11 cellular contexts compared by ENCODE assay signal in the genomic region with DNA sequence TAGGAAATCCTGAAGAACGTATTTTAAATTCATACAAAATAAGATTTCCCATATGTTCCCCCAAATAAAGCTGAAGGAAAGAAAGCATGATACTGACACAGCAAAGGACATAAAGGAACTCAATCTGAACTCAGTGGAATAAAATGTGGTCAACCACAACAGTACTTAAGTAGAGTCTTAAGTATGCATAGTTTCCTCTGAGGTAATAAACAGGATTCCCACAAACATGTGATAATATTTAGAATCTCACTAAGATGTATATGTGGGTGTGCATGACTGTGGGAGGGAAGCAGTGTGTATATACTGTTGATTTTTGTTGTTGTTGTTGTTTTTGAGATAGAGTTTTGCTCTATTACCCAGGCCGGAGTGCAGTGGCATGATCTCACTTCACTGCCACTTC.
DNase-seq lines count a peak whose midpoint lies in the region; ATAC-seq and TF ChIP-seq lines count a peak whose summit lies in the region.
"Had no signal": no experiment of that assay in that cellular context is flagged by ENCODE, and none has a peak within 500 bp of the region (broad histone marks: within the 10 kb centered on the region; RNA-seq: fewer than 3 reads in every experiment).

No MANE protein-coding gene starts in this region.

- no peaks in the 10 kb centered on the region for H3K27me3 Mint-ChIP-seq in stimulated activated memory B cell treated with anti-CD40 and anti-IgM and Interleukin-4, amounts not matched to agents 10 μg/mL and 1 μg/mL and 100 μg/mL, for 72 hours

- no peak for ATAC-seq in HG02678 (IDR thresholded peaks at IDR 0.05; ENCODE audit: unreplicated experiment)
- no peak for ATAC-seq in stimulated activated memory B cell treated with anti-CD40 and anti-IgM and Interleukin-4, amounts not matched to agents 10 μg/mL and 1 μg/mL and 100 μg/mL, for 72 hours
- no peak for ATAC-seq in HG03095 (IDR thresholded peaks at IDR 0.05; ENCODE audit: unreplicated experiment)
- ATAC-seq: HCT116, HepG2 had no signal

- DNase-seq in EH (ENCODE audit: low read depth) (peak; percentile 88), Kasumi-1 (lab: John Stamatoyannopoulos, UW) (peak; percentile 47 to 57), brain microvascular endothelial cell (peak; percentile 50), non-pigmented ciliary epithelial cell (ENCODE audit: low read depth) (peak; percentile 84)
- DNase-seq: NCI-H748 treated with DMSO at 0.1 percent for 48 hours, WERI-Rb-1 had no signal

- H3K9me3 Mint-ChIP-seq in stimulated activated memory B cell treated with anti-CD40 and anti-IgM and Interleukin-4, amounts not matched to agents 10 μg/mL and 1 μg/mL and 100 μg/mL, for 72 hours: no peaks in the 10 kb centered on the region

- no peak overlapping the region for H3K4me3 Mint-ChIP-seq in stimulated activated memory B cell treated with anti-CD40 and anti-IgM and Interleukin-4, amounts not matched to agents 10 μg/mL and 1 μg/mL and 100 μg/mL, for 72 hours

- H3K27ac Mint-ChIP-seq in stimulated activated memory B cell treated with anti-CD40 and anti-IgM and Interleukin-4, amounts not matched to agents 10 μg/mL and 1 μg/mL and 100 μg/mL, for 72 hours: no peak overlapping the region

- in situ Hi-C loops in brain microvascular endothelial cell (cut with HindIII; ENCODE audit: low pct_ligation_motif_present, low sequenced_read_pairs): no loop called here

- peaks cover 16% of the 10 kb centered on the region for H3K4me1 Mint-ChIP-seq in stimulated activated memory B cell treated with anti-CD40 and anti-IgM and Interleukin-4, amounts not matched to agents 10 μg/mL and 1 μg/mL and 100 μg/mL, for 72 hours

- H3K27ac ChIP-seq in brain microvascular endothelial cell: peak overlapping the region; percentile 50
- H3K27ac ChIP-seq: WERI-Rb-1 had no signal

- no peaks in the 10 kb centered on the region for H3K36me3 ChIP-seq in brain microvascular endothelial cell (replicated peaks)

- H3K4me3 ChIP-seq in brain microvascular endothelial cell (ENCODE audit: low read depth, low read length): no peak overlapping the region

- TF ChIP-seq CTCF in brain microvascular endothelial cell (IDR thresholded peaks at IDR 0.05; ENCODE audit: low read depth, low read length, missing control alignments): no peak

- H3K27me3 ChIP-seq in brain microvascular endothelial cell (replicated peaks): no peaks in the 10 kb centered on the region

- H3K36me3 Mint-ChIP-seq in stimulated activated memory B cell treated with anti-CD40 and anti-IgM and Interleukin-4, amounts not matched to agents 10 μg/mL and 1 μg/mL and 100 μg/mL, for 72 hours: peaks cover 71% of the 10 kb centered on the region
